In the genomic region with DNA sequence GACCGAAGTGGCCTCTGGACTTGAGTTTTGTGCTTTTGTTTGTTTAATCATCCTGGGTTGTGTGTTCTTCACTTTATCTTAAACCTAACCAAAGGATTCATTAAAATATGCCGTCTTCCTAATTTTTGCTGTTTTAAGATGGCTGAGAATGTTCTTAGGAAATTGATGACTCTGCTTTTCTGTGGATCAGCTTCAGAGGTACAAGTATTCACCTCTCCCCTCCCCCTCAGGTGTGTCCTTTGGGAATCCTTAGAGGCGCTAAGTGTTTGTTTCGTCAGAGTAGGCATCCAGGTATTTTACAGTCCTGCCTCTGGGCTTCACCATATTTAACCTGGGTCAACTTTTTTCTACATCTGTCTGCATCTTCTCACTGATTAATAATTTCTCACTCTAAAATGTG, we compare ENCODE assay signal across 8 cellular contexts. TPM values are rescaled to one million over a fixed set of nuclear protein-coding genes. Genes with fewer than 3 reads are reported as not detected.
A peak's percentile ranks its signal among the peaks of the same experiment; 100 is the strongest.
DNase-seq lines count a peak whose midpoint lies in the region; ATAC-seq and TF ChIP-seq lines count a peak whose summit lies in the region.

No MANE protein-coding gene starts in this region.

- peak overlapping the region; percentile 91 to 98 for H3K27ac ChIP-seq in testis

- no peak for DNase-seq in activated CD4-positive, alpha-beta T cell treated with anti-CD3 and anti-CD28 coated beads, Interleukin-2, amount 10 ng/mL, durations not matched to agents 7 days and 5 days
- no peak for DNase-seq in activated CD4-positive, alpha-beta T cell treated with anti-CD3 and anti-CD28 coated beads for 4 hours
- no peak for DNase-seq in activated CD4-positive, alpha-beta memory T cell treated with anti-CD3 and anti-CD28 coated beads, Interleukin-2, amount 10 ng/mL, durations not matched to agents 7 days and 5 days
- peak; percentile 15 for DNase-seq in iPS-NIHi11 (ENCODE audit: low spot score)
- no peak for DNase-seq in testis
- no peak for DNase-seq in AG08396 (ENCODE audit: low spot score)

- H3K4me3 Mint-ChIP-seq in activated CD4-positive, alpha-beta T cell treated with anti-CD3 and anti-CD28 coated beads, Interleukin-2, amount 10 ng/mL, durations not matched to agents 7 days and 5 days, result peak overlapping the region; percentile 81
- peak overlapping the region; percentile 81 for H3K4me3 Mint-ChIP-seq in activated CD4-positive, alpha-beta memory T cell treated with anti-CD3 and anti-CD28 coated beads, Interleukin-2, amount 10 ng/mL, durations not matched to agents 7 days and 5 days

- no peaks in the 10 kb centered on the region for H3K27me3 ChIP-seq in testis

- H3K27me3 Mint-ChIP-seq in activated CD4-positive, alpha-beta T cell treated with anti-CD3 and anti-CD28 coated beads, Interleukin-2, amount 10 ng/mL, durations not matched to agents 7 days and 5 days, result no peaks in the 10 kb centered on the region
- H3K27me3 Mint-ChIP-seq in activated CD4-positive, alpha-beta memory T cell treated with anti-CD3 and anti-CD28 coated beads, Interleukin-2, amount 10 ng/mL, durations not matched to agents 7 days and 5 days, result peaks cover 1% of the 10 kb centered on the region

- CTCF ChIA-PET in activated CD4-positive, alpha-beta T cell treated with anti-CD3 and anti-CD28 coated beads, Interleukin-2, amount 10 ng/mL, durations not matched to agents 7 days and 5 days (lab: Charles Lee), result interaction anchor here (0.6 to 0.9 kb wide), 5 partner anchors 16 to 1583 kb away, joined by 3 to 4 read pairs (median 3); no protein-coding TSS in a partner anchor
- CTCF ChIA-PET in activated CD4-positive, alpha-beta memory T cell treated with anti-CD3 and anti-CD28 coated beads, Interleukin-2, amount 10 ng/mL, durations not matched to agents 7 days and 5 days (lab: Charles Lee), result interaction anchor here (1.0 to 2.4 kb wide), 6 partner anchors 12 to 336 kb away, joined by 3 to 8 read pairs (median 4); no protein-coding TSS in a partner anchor

- TF ChIP-seq CTCF in testis (IDR thresholded peaks at IDR 0.05), result no peak

- H3K9me3 ChIP-seq in testis, result no peaks in the 10 kb centered on the region

- H3K4me1 Mint-ChIP-seq in activated CD4-positive, alpha-beta T cell treated with anti-CD3 and anti-CD28 coated beads, Interleukin-2, amount 10 ng/mL, durations not matched to agents 7 days and 5 days, result peaks cover 43% of the 10 kb centered on the region
- peaks cover 54% of the 10 kb centered on the region for H3K4me1 Mint-ChIP-seq in activated CD4-positive, alpha-beta memory T cell treated with anti-CD3 and anti-CD28 coated beads, Interleukin-2, amount 10 ng/mL, durations not matched to agents 7 days and 5 days

- H3K4me3 ChIP-seq in testis, result peak overlapping the region; percentile 78 to 83

- peaks cover 7% of the 10 kb centered on the region for H3K36me3 Mint-ChIP-seq in activated CD4-positive, alpha-beta T cell treated with anti-CD3 and anti-CD28 coated beads, Interleukin-2, amount 10 ng/mL, durations not matched to agents 7 days and 5 days (ENCODE audit: low read depth)
- H3K36me3 Mint-ChIP-seq in activated CD4-positive, alpha-beta memory T cell treated with anti-CD3 and anti-CD28 coated beads, Interleukin-2, amount 10 ng/mL, durations not matched to agents 7 days and 5 days (ENCODE audit: low read depth), result peaks cover 8% of the 10 kb centered on the region

- no peak for ATAC-seq in HG02642 (IDR thresholded peaks at IDR 0.05; ENCODE audit: poor library complexity, unreplicated experiment)
- no peak for ATAC-seq in GM21390 (IDR thresholded peaks at IDR 0.05; ENCODE audit: unreplicated experiment)

- POLR2A ChIA-PET in activated CD4-positive, alpha-beta T cell treated with anti-CD3 and anti-CD28 coated beads, Interleukin-2, amount 10 ng/mL, durations not matched to agents 7 days and 5 days (lab: Charles Lee), result interaction anchor here (0.9 kb wide), 1 partner anchor 59 kb away, joined by 3 read pairs; no protein-coding TSS in a partner anchor
- POLR2A ChIA-PET in activated CD4-positive, alpha-beta memory T cell treated with anti-CD3 and anti-CD28 coated beads, Interleukin-2, amount 10 ng/mL, durations not matched to agents 7 days and 5 days (lab: Charles Lee), result interaction anchor here (0.7 to 2.4 kb wide), 4 partner anchors 49 to 563 kb away, joined by 3 to 9 read pairs (median 6); no protein-coding TSS in a partner anchor

- no peak for TF ChIP-seq POLR2A in testis (IDR thresholded peaks at IDR 0.05)

- intact Hi-C loops in testis (cut with DNase I; ENCODE audit: low total_unique reads), result no loop called here

- no peaks in the 10 kb centered on the region for H3K36me3 ChIP-seq in testis (ENCODE audit: low read depth, missing control alignments)

- peaks cover 4% of the 10 kb centered on the region for H3K4me1 ChIP-seq in testis

- peaks cover 6% of the 10 kb centered on the region for H3K9me3 Mint-ChIP-seq in activated CD4-positive, alpha-beta T cell treated with anti-CD3 and anti-CD28 coated beads, Interleukin-2, amount 10 ng/mL, durations not matched to agents 7 days and 5 days
- no peaks in the 10 kb centered on the region for H3K9me3 Mint-ChIP-seq in activated CD4-positive, alpha-beta memory T cell treated with anti-CD3 and anti-CD28 coated beads, Interleukin-2, amount 10 ng/mL, durations not matched to agents 7 days and 5 days

- WGBS in testis, 2 donors, result 39 to 48% methylated on average over 4 of the region's 4 CpGs

- H3K27ac Mint-ChIP-seq in activated CD4-positive, alpha-beta T cell treated with anti-CD3 and anti-CD28 coated beads, Interleukin-2, amount 10 ng/mL, durations not matched to agents 7 days and 5 days, result peak overlapping the region; percentile 55
- no peak overlapping the region for H3K27ac Mint-ChIP-seq in activated CD4-positive, alpha-beta memory T cell treated with anti-CD3 and anti-CD28 coated beads, Interleukin-2, amount 10 ng/mL, durations not matched to agents 7 days and 5 days

RNA-seq across cellular contexts. Expression of gene CCDC126, which starts 1.1 kb away (rescaled TPM):
- total RNA-seq in activated CD4-positive, alpha-beta T cell treated with anti-CD3 and anti-CD28 coated beads, Interleukin-2, amount 10 ng/mL, durations not matched to agents 7 days and 5 days, result 1 to 10 TPM; 7.3 to 7.7 TPM
- total RNA-seq in activated CD4-positive, alpha-beta memory T cell treated with anti-CD3 and anti-CD28 coated beads, Interleukin-2, amount 10 ng/mL, durations not matched to agents 7 days and 5 days, result 1 to 10 TPM; 9.5 to 9.7 TPM
- 10 to 100 TPM; 32.0 to 97.2 TPM for total RNA-seq in testis
- 80.1 TPM for polyA plus RNA-seq in testis (ENCODE audit: insufficient read depth, low read depth, low replicate concordance)
